In genomic region chr3:139378587-139378986, GRCh38 we compare ENCODE assay signal across 1 cellular context.
TF ChIP-seq lines count a peak whose summit lies in the region.

No MANE protein-coding gene starts in this region.

TF ChIP-seq in K562, 482 proteins besides CTCF, POLR2A, EP300 and RAD21 (continued from another document):
- no peak for TF ChIP-seq THAP12 (CRISPR knock-in tag; IDR thresholded peaks at IDR 0.05)
- no peak for TF ChIP-seq PYGO2 (tag; IDR thresholded peaks at IDR 0.05)
- no peak for TF ChIP-seq POLR2B (IDR thresholded peaks at IDR 0.05; ENCODE audit: low read depth, partially characterized antibody)
- TF ChIP-seq CTBP1 (IDR thresholded peaks at IDR 0.05; ENCODE audit: borderline replicate concordance), result no peak
- peak; percentile 89 for TF ChIP-seq NFIC (IDR thresholded peaks at IDR 0.05)
- TF ChIP-seq KLF16 (IDR thresholded peaks at IDR 0.05), result no peak
- TF ChIP-seq, protein P1, sequence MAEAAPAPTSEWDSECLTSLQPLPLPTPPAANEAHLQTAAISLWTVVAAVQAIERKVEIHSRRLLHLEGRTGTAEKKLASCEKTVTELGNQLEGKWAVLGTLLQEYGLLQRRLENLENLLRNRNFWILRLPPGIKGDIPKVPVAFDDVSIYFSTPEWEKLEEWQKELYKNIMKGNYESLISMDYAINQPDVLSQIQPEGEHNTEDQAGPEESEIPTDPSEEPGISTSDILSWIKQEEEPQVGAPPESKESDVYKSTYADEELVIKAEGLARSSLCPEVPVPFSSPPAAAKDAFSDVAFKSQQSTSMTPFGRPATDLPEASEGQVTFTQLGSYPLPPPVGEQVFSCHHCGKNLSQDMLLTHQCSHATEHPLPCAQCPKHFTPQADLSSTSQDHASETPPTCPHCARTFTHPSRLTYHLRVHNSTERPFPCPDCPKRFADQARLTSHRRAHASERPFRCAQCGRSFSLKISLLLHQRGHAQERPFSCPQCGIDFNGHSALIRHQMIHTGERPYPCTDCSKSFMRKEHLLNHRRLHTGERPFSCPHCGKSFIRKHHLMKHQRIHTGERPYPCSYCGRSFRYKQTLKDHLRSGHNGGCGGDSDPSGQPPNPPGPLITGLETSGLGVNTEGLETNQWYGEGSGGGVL (CRISPR knock-in tag; IDR thresholded peaks at IDR 0.05), result no peak
- peak; percentile 53; the same call in 1 of the 2 replicates for TF ChIP-seq NFIX (CRISPR knock-in tag; IDR thresholded peaks at IDR 0.05; ENCODE audit: low read depth)
- TF ChIP-seq PRDM10 (IDR thresholded peaks at IDR 0.05; ENCODE audit: partially characterized antibody), result no peak
- TF ChIP-seq ZNF444 (CRISPR knock-in tag; IDR thresholded peaks at IDR 0.05), result no peak
